ENCODE assay signal across 8 cellular contexts in genomic region chr17:32936894-32937500, GRCh38. TPM values are rescaled to one million over a fixed set of nuclear protein-coding genes. Genes with fewer than 3 reads are reported as not detected.
A peak's percentile ranks its signal among the peaks of the same experiment; 100 is the strongest.
DNase-seq lines count a peak whose midpoint lies in the region; ATAC-seq, FAIRE-seq and TF ChIP-seq lines count a peak whose summit lies in the region.

No MANE protein-coding gene starts in this region.

- H3K27me3 ChIP-seq in endothelial cell of umbilical vein (ENCODE audit: control insufficient read depth in 2 of 2, insufficient read depth in 2 of 2, low read length in 2 of 2): no peaks in the 10 kb centered on the region

- H2AFZ ChIP-seq in endothelial cell of umbilical vein (ENCODE audit: low read depth, low read length): peak overlapping the region; percentile 94

- H3K9me3 Mint-ChIP-seq in activated CD8-positive, alpha-beta memory T cell treated with anti-CD3 and anti-CD28 coated beads, Interleukin-2, amount 10 ng/mL, durations not matched to agents 7 days and 5 days (ENCODE audit: low read depth): peaks cover 2% of the 10 kb centered on the region

- no peak for TF ChIP-seq POLR2A in endothelial cell of umbilical vein (IDR thresholded peaks at IDR 0.05; ENCODE audit: low read depth, low read length)

- dilution Hi-C loops in endothelial cell of umbilical vein (cut with MboI; ENCODE audit: extremely low pct_ligation_motif_present, low sequenced_read_pairs): no loop called here

- H3K4me3 ChIP-seq in endothelial cell of umbilical vein (replicated peaks in 1 of 3; ENCODE audit: insufficient read depth in 1 of 3, low read depth in 1 of 3, low read length in 3 of 3): no peak overlapping the region

- H3K4me1 ChIP-seq in endothelial cell of umbilical vein (ENCODE audit: control insufficient read depth, extremely low read depth, insufficient read depth, low read length): peaks cover 10% of the 10 kb centered on the region

- H3K9me3 ChIP-seq in endothelial cell of umbilical vein (replicated peaks; ENCODE audit: control insufficient read depth, insufficient read depth, low read length): no peaks in the 10 kb centered on the region

- peak; percentile 86 for ATAC-seq in activated CD8-positive, alpha-beta memory T cell treated with anti-CD3 and anti-CD28 coated beads, Interleukin-2, amount 10 ng/mL, durations not matched to agents 7 days and 5 days
- no peak for ATAC-seq in GM19455 (IDR thresholded peaks at IDR 0.05; ENCODE audit: unreplicated experiment)

- CTCF ChIA-PET in activated CD8-positive, alpha-beta memory T cell treated with anti-CD3 and anti-CD28 coated beads, Interleukin-2, amount 10 ng/mL, durations not matched to agents 7 days and 5 days (lab: Charles Lee): interaction anchor here (0.7 to 4.5 kb wide), 36 partner anchors 8 to 475 kb away, joined by 3 to 47 read pairs (median 4); partner anchors contain the start of genes MYO1D and TMEM98
- CTCF ChIA-PET in endothelial cell of umbilical vein (lab: Charles Lee): interaction anchor here (0.7 to 4.2 kb wide), 24 partner anchors 9 to 454 kb away, joined by 3 to 59 read pairs (median 4); partner anchors contain the start of genes MYO1D and TMEM98

- H3K36me3 Mint-ChIP-seq in activated CD8-positive, alpha-beta memory T cell treated with anti-CD3 and anti-CD28 coated beads, Interleukin-2, amount 10 ng/mL, durations not matched to agents 7 days and 5 days: no peaks in the 10 kb centered on the region

- H3K36me3 ChIP-seq in endothelial cell of umbilical vein (ENCODE audit: control insufficient read depth in 2 of 2, extremely low read depth in 1 of 2, insufficient read depth in 2 of 2, low read length in 2 of 2): peaks cover 24 to 41% of the 10 kb centered on the region in 2 experiments

- no peak overlapping the region for H3K27ac Mint-ChIP-seq in activated CD8-positive, alpha-beta memory T cell treated with anti-CD3 and anti-CD28 coated beads, Interleukin-2, amount 10 ng/mL, durations not matched to agents 7 days and 5 days

- FAIRE-seq in endothelial cell of umbilical vein (lab: Jason Lieb, UNC): peak; percentile 77

- peak overlapping the region; percentile 61 for H3K27ac ChIP-seq in endothelial cell of umbilical vein (ENCODE audit: insufficient read depth, low read depth, low read length)

- peak overlapping the region; percentile 53 for H3K9ac ChIP-seq in endothelial cell of umbilical vein (replicated peaks; ENCODE audit: extremely low read depth, insufficient read depth, low read length)

- BruUV-seq in endothelial cell of umbilical vein (replicated peaks; lab: Mats Ljungman, UMichigan): no TSS peak

- DNase-seq in NOMO-1 treated with DMSO at 0.1 percent for 48 hours (lab: John Stamatoyannopoulos, UW; ENCODE audit: unreplicated experiment) (peak; percentile 17), NOMO-1 treated with dmso at 0.1 percent for 144 hours (lab: John Stamatoyannopoulos, UW; ENCODE audit: unreplicated experiment) (no peak), NCI-H510A (lab: John Stamatoyannopoulos, UW) (peak; percentile 16), endothelial cell of umbilical vein (ENCODE audit: low read depth, low spot score) (peak; percentile 90), midbrain (lab: John Stamatoyannopoulos, UW) (peak; percentile 71)
- peak; percentile 72 for DNase-seq in activated CD8-positive, alpha-beta memory T cell treated with anti-CD3 and anti-CD28 coated beads, Interleukin-2, amount 10 ng/mL, durations not matched to agents 7 days and 5 days
- DNase-seq in stimulated activated CD8-positive, alpha-beta memory T cell treated with anti-CD3 and anti-CD28 coated beads, Interleukin-4, amount 100 ng/mL, for 24 hours (ENCODE audit: low read depth): peak; percentile 49

- H3K4me3 Mint-ChIP-seq in activated CD8-positive, alpha-beta memory T cell treated with anti-CD3 and anti-CD28 coated beads, Interleukin-2, amount 10 ng/mL, durations not matched to agents 7 days and 5 days: peak overlapping the region; percentile 37

- peaks cover 7% of the 10 kb centered on the region for H3K4me1 Mint-ChIP-seq in activated CD8-positive, alpha-beta memory T cell treated with anti-CD3 and anti-CD28 coated beads, Interleukin-2, amount 10 ng/mL, durations not matched to agents 7 days and 5 days

- peak overlapping the region; percentile 27 for H3K4me2 ChIP-seq in endothelial cell of umbilical vein (ENCODE audit: insufficient read depth, low read length)

- intact Hi-C loops in endothelial cell of umbilical vein (cut with micrococcal nuclease): loop anchor here (1.0 to 10.0 kb wide), 5 partner anchors 27 to 450 kb away; partner anchors contain the start of genes CDK5R1 and MYO1D

- no peaks in the 10 kb centered on the region for H3K9me1 ChIP-seq in endothelial cell of umbilical vein (replicated peaks; ENCODE audit: control insufficient read depth, extremely low read depth, insufficient read depth, low read length)

- H4K20me1 ChIP-seq in endothelial cell of umbilical vein (replicated peaks; ENCODE audit: control insufficient read depth, extremely low read depth, insufficient read depth, low read length): no peaks in the 10 kb centered on the region

- H3K27me3 Mint-ChIP-seq in activated CD8-positive, alpha-beta memory T cell treated with anti-CD3 and anti-CD28 coated beads, Interleukin-2, amount 10 ng/mL, durations not matched to agents 7 days and 5 days: peaks cover 39% of the 10 kb centered on the region

- peak; percentile 88 to 89 for TF ChIP-seq CTCF in endothelial cell of umbilical vein (IDR thresholded peaks at IDR 0.05; ENCODE audit: extremely low read depth in 1 of 2, insufficient read depth in 1 of 2, low read depth in 1 of 2, low read length in 2 of 2)

- H3K79me2 ChIP-seq in endothelial cell of umbilical vein (ENCODE audit: control insufficient read depth, insufficient read depth, low read length): no peaks in the 10 kb centered on the region

- POLR2A ChIA-PET in endothelial cell of umbilical vein (lab: Charles Lee): interaction anchor here (1.3 kb wide), 1 partner anchor 8 kb away, joined by 3 read pairs; no protein-coding TSS in a partner anchor

TF ChIP-seq in endothelial cell of umbilical vein, 7 proteins besides CTCF, POLR2A, EP300 and RAD21:
- no peak for TF ChIP-seq FOS (IDR thresholded peaks at IDR 0.05; ENCODE audit: borderline replicate concordance, insufficient read depth, low read length)
- no peak for TF ChIP-seq EZH2 (IDR thresholded peaks at IDR 0.05; ENCODE audit: borderline replicate concordance, low read depth, low read length, severe bottlenecking)
- no peak for TF ChIP-seq POLR2AphosphoS5 (IDR thresholded peaks at IDR 0.05; ENCODE audit: insufficient read depth, low read depth, low read length)
- TF ChIP-seq JUN (IDR thresholded peaks at IDR 0.05; ENCODE audit: borderline replicate concordance, insufficient read depth, insufficient read length, low read depth): no peak
- no peak for TF ChIP-seq MAX (IDR thresholded peaks at IDR 0.05; ENCODE audit: insufficient read depth, insufficient read length)
- TF ChIP-seq MYC (IDR thresholded peaks at IDR 0.05; ENCODE audit: low read depth, low read length): no peak
- no peak for TF ChIP-seq GATA2 (IDR thresholded peaks at IDR 0.05; ENCODE audit: insufficient read depth, insufficient read length, low read depth, low read length)

RNA-seq across cellular contexts. Expression of gene TMEM98, which starts 9.0 kb away (rescaled TPM):
- 1 to 10 TPM in 1 of 2 experiments, under 1 TPM in 1; 0.35 to 1.2 TPM for total RNA-seq in activated CD8-positive, alpha-beta memory T cell treated with anti-CD3 and anti-CD28 coated beads, Interleukin-2, amount 10 ng/mL, durations not matched to agents 7 days and 5 days
- total RNA-seq in endothelial cell of umbilical vein: 83.6 and 101 TPM in 2 replicates
- 427 and 456 TPM in 2 replicates for polyA plus RNA-seq in endothelial cell of umbilical vein
- polyA plus RNA-seq in endothelial cell of umbilical vein (2011; cell fraction: cytosol; rRNA removed): 332 and 366 TPM in 2 replicates
- 220 and 248 TPM in 2 replicates for polyA plus RNA-seq in endothelial cell of umbilical vein (2011; cell fraction: nucleus; rRNA removed)
- 143 and 151 TPM in 2 replicates for polyA plus RNA-seq in endothelial cell of umbilical vein (2012)
- 441 and 489 TPM in 2 replicates for polyA minus RNA-seq in endothelial cell of umbilical vein
- not detected for polyA minus RNA-seq in endothelial cell of umbilical vein (2011; cell fraction: cytosol; rRNA and poly(A)+ RNA removed)
- 52.7 and 71.3 TPM in 2 replicates for polyA minus RNA-seq in endothelial cell of umbilical vein (2011; cell fraction: nucleus; rRNA and poly(A)+ RNA removed)

RNA-seq across cellular contexts. Expression of gene SPACA3, which starts 54.6 kb away (rescaled TPM):
- total RNA-seq in activated CD8-positive, alpha-beta memory T cell treated with anti-CD3 and anti-CD28 coated beads, Interleukin-2, amount 10 ng/mL, durations not matched to agents 7 days and 5 days: not detected
- not detected in 2 replicates for total RNA-seq in endothelial cell of umbilical vein
- polyA plus RNA-seq in endothelial cell of umbilical vein: 0.11 TPM in 1 of 2 replicates, not detected in the other
- polyA plus RNA-seq in endothelial cell of umbilical vein (2011; cell fraction: cytosol; rRNA removed): not detected in 2 replicates
- polyA plus RNA-seq in endothelial cell of umbilical vein (2011; cell fraction: nucleus; rRNA removed): not detected in 2 replicates
- polyA plus RNA-seq in endothelial cell of umbilical vein (2012): not detected in 2 replicates
- polyA minus RNA-seq in endothelial cell of umbilical vein: not detected in 2 replicates
- polyA minus RNA-seq in endothelial cell of umbilical vein (2011; cell fraction: cytosol; rRNA and poly(A)+ RNA removed): not detected
- not detected in 2 replicates for polyA minus RNA-seq in endothelial cell of umbilical vein (2011; cell fraction: nucleus; rRNA and poly(A)+ RNA removed)

Comparison
In these comparisons a context has a peak if more than half of its experiments do, and no peak if none do; other contexts are left out.
1. RNA of gene TMEM98, which starts 9.0 kb away (total RNA-seq): 83.6 to 101 TPM in endothelial cell of umbilical vein; 0.35 to 1.2 TPM in activated CD8-positive, alpha-beta memory T cell treated with anti-CD3 and anti-CD28 coated beads, Interleukin-2, amount 10 ng/mL, durations not matched to agents 7 days and 5 days; every median in the first group is over 10 times any median in the second.